Comparison of ENCODE assay signal across 6 cellular contexts in the genomic region with DNA sequence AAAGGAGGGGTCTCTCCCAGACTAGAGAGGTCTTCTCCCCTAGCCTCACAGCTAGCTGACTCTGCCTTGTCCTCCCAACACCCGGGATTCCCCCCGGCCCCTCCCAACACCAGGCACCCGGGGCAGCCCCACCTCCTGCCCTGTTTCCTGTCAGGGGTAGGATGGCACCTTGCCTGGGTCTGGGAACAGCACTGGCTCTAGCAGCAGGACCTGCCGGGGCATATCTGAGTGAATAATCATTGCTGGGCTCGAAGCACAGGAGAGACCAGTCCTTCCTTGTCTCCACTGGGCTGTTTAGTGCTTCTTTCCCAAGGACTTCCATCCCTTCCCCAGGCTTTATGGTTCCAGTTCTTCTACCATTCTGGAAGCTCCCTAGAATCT. TPM values are rescaled to one million over a fixed set of nuclear protein-coding genes. Genes with fewer than 3 reads are reported as not detected.
DNase-seq lines count a peak whose midpoint lies in the region; ATAC-seq, FAIRE-seq and TF ChIP-seq lines count a peak whose summit lies in the region.

No MANE protein-coding gene starts in this region.

- peak; percentile 79 for DNase-seq in left ventricle myocardium superior
- DNase-seq in superior temporal gyrus (ENCODE audit: extremely low spot score): peak; percentile 58
- DNase-seq in germinal center (ENCODE audit: low spot score): no peak
- no peak for DNase-seq in D721Med (ENCODE audit: insufficient read length, low spot score)
- DNase-seq in T-helper 9 cell: no peak

- TF ChIP-seq CTCF in D721Med (IDR thresholded peaks at IDR 0.05; ENCODE audit: insufficient read depth, missing control alignments): no peak

- FAIRE-seq in D721Med (lab: Jason Lieb, UNC): no peak

- intact Hi-C loops in left ventricle myocardium superior (cut with micrococcal nuclease): no loop called here

- ATAC-seq in SK-N-SH treated with all-trans-retinoic acid at 6 μM for 48 hours: peak; percentile 88
- ATAC-seq in left ventricle myocardium superior: peak; percentile 91

TF ChIP-seq in SK-N-SH treated with all-trans-retinoic acid at 6 μM for 48 hours, 23 proteins besides CTCF, POLR2A, EP300 and RAD21:
- TF ChIP-seq ZC3H10 (CRISPR knock-in tag; IDR thresholded peaks at IDR 0.05) (no peak), PATZ1 (CRISPR knock-in tag; IDR thresholded peaks at IDR 0.05; ENCODE audit: borderline replicate concordance) (0 out of 2 replicates have a peak, but pooled peaks have one; percentile 26), TOX (CRISPR knock-in tag; IDR thresholded peaks at IDR 0.05; ENCODE audit: borderline replicate concordance) (no peak), CSDC2 (CRISPR knock-in tag; IDR thresholded peaks at IDR 0.05) (no peak), ZFP3 (CRISPR knock-in tag; IDR thresholded peaks at IDR 0.05) (no peak)
TF ChIP-seq in SK-N-SH treated with all-trans-retinoic acid at 6 μM for 48 hours: peak in this region for 1.

RNA-seq across cellular contexts. Expression of gene MINK1, which starts 25.7 kb away (rescaled TPM):
- 52.2 TPM for total RNA-seq in left ventricle myocardium superior

RNA-seq across cellular contexts. Expression of gene C17orf107, which starts 40.5 kb away (rescaled TPM):
- total RNA-seq in left ventricle myocardium superior: 0.64 TPM

RNA-seq across cellular contexts. Expression of gene CHRNE, which starts 44.0 kb away (rescaled TPM):
- total RNA-seq in left ventricle myocardium superior: 0.50 TPM

RNA-seq across cellular contexts. Expression of gene PLD2, which starts 51.9 kb away (rescaled TPM):
- 13.3 TPM for total RNA-seq in left ventricle myocardium superior

Comparison
In these comparisons a context has a peak if more than half of its experiments do, and no peak if none do; other contexts are left out.
1. DNase-seq: peak in left ventricle myocardium superior (single experiment) and superior temporal gyrus (single experiment); none in germinal center (single experiment), D721Med (single experiment) and T-helper 9 cell (single experiment).